9 cellular contexts compared by ENCODE assay signal in the genomic region with DNA sequence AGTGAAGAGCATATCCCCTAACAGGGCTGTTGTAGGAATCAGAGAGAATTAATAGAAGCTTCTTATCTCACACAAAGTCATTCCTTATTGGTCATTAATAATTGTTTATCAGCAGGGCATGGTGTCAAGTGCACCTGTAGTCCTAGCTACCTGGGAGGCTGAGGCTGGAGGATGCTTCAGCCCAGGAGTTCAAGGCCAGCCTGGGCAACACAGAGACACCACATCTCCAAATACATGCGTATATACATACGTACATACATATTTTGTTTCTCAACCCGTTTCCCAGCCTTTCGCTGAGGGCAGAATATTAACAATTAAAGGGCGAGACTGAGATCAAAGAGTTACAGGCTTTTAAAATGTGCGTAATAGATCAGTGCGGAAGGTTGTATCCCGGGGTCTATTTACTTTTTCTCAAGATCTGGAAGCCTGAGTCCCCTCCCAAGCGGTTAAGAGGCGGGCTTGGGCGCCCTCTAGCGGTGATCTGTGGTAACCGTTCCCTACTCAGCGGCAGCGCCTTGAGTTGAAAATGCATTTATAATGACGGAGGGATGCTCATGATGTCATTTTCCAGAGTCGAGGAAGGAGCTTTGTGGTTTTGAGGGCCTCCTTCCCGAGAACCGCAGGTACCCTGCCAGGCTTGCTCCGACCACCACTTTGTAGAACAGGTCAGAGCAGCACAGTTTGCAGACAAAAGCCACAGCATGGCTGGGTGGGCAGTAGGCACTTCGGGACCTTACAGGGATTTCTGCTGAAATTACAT.
A peak's percentile ranks its signal among the peaks of the same experiment; 100 is the strongest.
DNase-seq lines count a peak whose midpoint lies in the region; ATAC-seq and TF ChIP-seq lines count a peak whose summit lies in the region.
"Had no signal": no experiment of that assay in that cellular context is flagged by ENCODE, and none has a peak within 500 bp of the region (broad histone marks: within the 10 kb centered on the region; RNA-seq: fewer than 3 reads in every experiment).

No MANE protein-coding gene starts in this region.

- no peaks in the 10 kb centered on the region for H3F3A ChIP-seq in Loucy (ENCODE audit: low read depth)

- H3K9ac ChIP-seq in Loucy (ENCODE audit: low read depth, low read length, poor library complexity, severe bottlenecking): no peak overlapping the region
- H3K9ac ChIP-seq: BLaER1 treated with 17β-estradiol and CSF1 and Interleukin-3, amounts not matched to agents 10 nM and 100 nM had no signal

- WGBS in suprapubic skin: 13% methylated on average over 20 of the region's 21 CpGs

- no peaks in the 10 kb centered on the region for H3K36me3 ChIP-seq in Loucy (ENCODE audit: insufficient read depth, low read length)
- no peaks in the 10 kb centered on the region for H3K36me3 ChIP-seq in RWPE2 (ENCODE audit: low read depth)
- no peaks in the 10 kb centered on the region for H3K36me3 ChIP-seq in suprapubic skin
- H3K36me3 ChIP-seq: BLaER1 treated with 17β-estradiol and CSF1 and Interleukin-3, amounts not matched to agents 10 nM and 100 nM had no signal

- peak; percentile 68 for ATAC-seq in RWPE2 (ENCODE audit: low read depth)

- H3K27ac ChIP-seq in RWPE2 (ENCODE audit: poor library complexity, severe bottlenecking): no peak overlapping the region
- no peak overlapping the region for H3K27ac ChIP-seq in suprapubic skin
- H3K27ac ChIP-seq: BLaER1 treated with 17β-estradiol and CSF1 and Interleukin-3, amounts not matched to agents 10 nM and 100 nM had no signal

- H2AFZ ChIP-seq in Loucy (ENCODE audit: low read length): peak overlapping the region; percentile 87

- TF ChIP-seq POLR2A in suprapubic skin (IDR thresholded peaks at IDR 0.05): no peak

- no peak for TF ChIP-seq EP300 in suprapubic skin (IDR thresholded peaks at IDR 0.05)

- H3K4me2 ChIP-seq in Loucy (ENCODE audit: low read depth, low read length, poor library complexity, severe bottlenecking): peak overlapping the region; percentile 67

- H3K27me3 ChIP-seq in Loucy (ENCODE audit: insufficient read depth, low read length, poor library complexity, severe bottlenecking): no peaks in the 10 kb centered on the region
- H3K27me3 ChIP-seq in RWPE2 (ENCODE audit: insufficient read depth, poor library complexity, severe bottlenecking): no peaks in the 10 kb centered on the region
- H3K27me3 ChIP-seq in suprapubic skin: no peaks in the 10 kb centered on the region
- H3K27me3 ChIP-seq: BLaER1 treated with 17β-estradiol and CSF1 and Interleukin-3, amounts not matched to agents 10 nM and 100 nM had no signal

- H3K9me2 ChIP-seq in Loucy (replicated peaks; ENCODE audit: low read depth, low read length): no peaks in the 10 kb centered on the region

- no peaks in the 10 kb centered on the region for H3K79me2 ChIP-seq in Loucy (ENCODE audit: insufficient read depth, low read length)

- H3K4me1 ChIP-seq in Loucy (ENCODE audit: insufficient read depth, low read length, poor library complexity, severe bottlenecking) (no peaks in the 10 kb centered on the region), RWPE2 (ENCODE audit: insufficient read depth, poor library complexity, severe bottlenecking) (no peaks in the 10 kb centered on the region), suprapubic skin (peaks cover 3% of the 10 kb centered on the region)

- H3K9me3 ChIP-seq in Loucy (ENCODE audit: insufficient read depth, low read depth, low read length): no peaks in the 10 kb centered on the region
- H3K9me3 ChIP-seq in RWPE2 (ENCODE audit: severe bottlenecking): no peaks in the 10 kb centered on the region
- no peaks in the 10 kb centered on the region for H3K9me3 ChIP-seq in suprapubic skin
- H3K9me3 ChIP-seq: BLaER1 treated with 17β-estradiol and CSF1 and Interleukin-3, amounts not matched to agents 10 nM and 100 nM had no signal

- DNase-seq in DMS79 treated with DMSO at 0.1 percent for 48 hours (lab: John Stamatoyannopoulos, UW) (peak; percentile 23), DMS79 (lab: John Stamatoyannopoulos, UW) (no peak), RWPE2 (ENCODE audit: low spot score) (no peak), foreskin melanocyte (peak; percentile 41), nucleus accumbens (lab: John Stamatoyannopoulos, UW) (peak in 51 of 56 donors; percentile 8 to 90 (median 58)), suprapubic skin (ENCODE audit: low spot score in 2 of 2) (no peak)
- DNase-seq in activated effector memory CD4-positive, alpha-beta T cell treated with Interleukin-2 at 50 U/mL for 16 hours: peak; percentile 47

- no peaks in the 10 kb centered on the region for H4K20me1 ChIP-seq in Loucy (ENCODE audit: insufficient read depth, low read length, poor library complexity, severe bottlenecking)
- H4K20me1 ChIP-seq: BLaER1 treated with 17β-estradiol and CSF1 and Interleukin-3, amounts not matched to agents 10 nM and 100 nM had no signal

- H3K4me3 ChIP-seq in Loucy (ENCODE audit: low read length, poor library complexity, severe bottlenecking) (peak overlapping the region; percentile 53), RWPE2 (ENCODE audit: severe bottlenecking) (no peak overlapping the region), suprapubic skin (no peak overlapping the region)
- H3K4me3 ChIP-seq: BLaER1 treated with 17β-estradiol and CSF1 and Interleukin-3, amounts not matched to agents 10 nM and 100 nM had no signal

- TF ChIP-seq CTCF in Loucy (conservative IDR thresholded peaks at IDR 0.05; ENCODE audit: low read length) (peak; percentile 97), RWPE2 (IDR thresholded peaks at IDR 0.05; ENCODE audit: poor library complexity, severe bottlenecking) (peak; percentile 85), suprapubic skin (IDR thresholded peaks at IDR 0.05) (peak; percentile 68 to 93)

Comparison
In these comparisons a context has a peak if more than half of its experiments do, and no peak if none do; other contexts are left out.
1. DNase-seq: peak in DMS79 treated with DMSO at 0.1 percent for 48 hours (single experiment), activated effector memory CD4-positive, alpha-beta T cell treated with Interleukin-2 at 50 U/mL for 16 hours (single experiment), foreskin melanocyte (single experiment) and nucleus accumbens (51 of 56); none in DMS79 (single experiment), RWPE2 (single experiment) and suprapubic skin (0 of 2).
2. Peak in every context shown above with its lines, with median percentiles within 50 percentile points of each other: CTCF ChIP-seq.